Comparison of ENCODE assay signal across 1 cellular context in the genomic region with DNA sequence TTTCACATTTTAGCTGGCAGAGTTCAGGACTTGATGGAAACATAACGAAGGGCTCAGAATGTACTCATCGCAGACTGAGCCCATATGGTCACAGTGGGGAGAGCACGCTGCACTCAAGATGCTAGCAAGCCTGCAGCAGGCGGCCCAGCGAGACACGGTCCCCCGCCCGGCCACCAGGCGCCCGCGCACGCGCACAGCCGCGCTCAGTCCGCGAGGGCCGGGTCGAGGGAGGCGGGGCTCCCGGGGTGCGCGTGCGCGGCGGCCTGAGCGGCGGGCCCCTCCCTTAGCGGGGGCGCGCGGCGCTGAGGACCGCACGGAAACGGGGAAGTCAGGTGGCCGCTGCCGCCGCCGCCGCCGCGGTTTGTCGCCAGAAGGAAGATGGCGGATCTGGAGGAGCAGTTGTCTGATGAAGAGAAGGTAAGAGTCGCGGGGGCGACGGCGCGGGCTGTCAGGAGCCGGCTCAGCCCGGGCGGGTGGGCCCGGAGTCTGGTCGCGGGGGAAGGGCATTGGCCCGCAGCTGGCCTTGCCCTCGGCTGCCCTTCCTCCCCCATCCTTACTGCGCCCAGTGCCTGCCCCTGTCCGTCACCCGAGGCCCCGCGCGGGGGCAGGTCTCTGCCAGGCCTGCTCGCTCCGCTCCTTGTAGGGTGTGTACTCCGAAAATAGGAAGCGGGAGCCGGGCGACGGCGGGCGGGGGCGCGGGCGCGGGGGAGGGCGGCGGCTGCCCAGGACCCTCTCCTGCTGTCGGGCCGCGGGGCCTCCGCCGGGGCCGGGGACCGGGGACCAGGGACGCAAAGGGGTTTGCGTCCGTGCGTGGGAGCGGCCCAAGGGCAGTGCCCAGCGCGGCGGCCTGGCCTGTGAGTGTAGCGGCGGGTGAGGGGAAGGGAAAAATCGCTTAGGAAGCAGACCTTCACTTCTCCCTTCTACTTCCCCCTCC.
TF ChIP-seq lines count a peak whose summit lies in the region.

Gene CAPZA2, plus strand, starts transcription at position 354 of the 934 bp plus-strand sequence. Its CDS starts 25 bp downstream, at position 379.

TF ChIP-seq in K562, 482 proteins besides CTCF, POLR2A, EP300 and RAD21 (continued from another document and continues in another):
- TF ChIP-seq ZNF280B (CRISPR knock-in tag; IDR thresholded peaks at IDR 0.05) (no peak), GTF2F1 (IDR thresholded peaks at IDR 0.05; ENCODE audit: low read depth, low read length) (0 out of 2 replicates have a peak, but pooled peaks have one; percentile 56), FUS (optimal IDR thresholded peaks at IDR 0.05; ENCODE audit: low read depth, low read length) (peak; percentile 60), CTCFL (IDR thresholded peaks at IDR 0.05; ENCODE audit: borderline replicate concordance, insufficient read depth, low read depth, low read length, poor library complexity, severe bottlenecking) (peak; percentile 84), ELF1 (tag; IDR thresholded peaks at IDR 0.05) (peak; percentile 72; the same call in 1 of the 2 replicates), RBBP5 (IDR thresholded peaks at IDR 0.05; ENCODE audit: borderline replicate concordance, insufficient read depth, low read length, poor library complexity, severe bottlenecking) (peak; percentile 98), MTA3 (IDR thresholded peaks at IDR 0.05; ENCODE audit: borderline replicate concordance) (peak; percentile 88), HIVEP1 (CRISPR knock-in tag; IDR thresholded peaks at IDR 0.05) (0 out of 2 replicates have a peak, but pooled peaks have one; percentile 42), MGA (IDR thresholded peaks at IDR 0.05) (peak; percentile 97), KLF1 (tag; IDR thresholded peaks at IDR 0.05) (peak; percentile 88; the same call in 1 of the 2 replicates), ZBED1 (IDR thresholded peaks at IDR 0.05) (0 out of 2 replicates have a peak, but pooled peaks have one; percentile 23), BRCA1 (IDR thresholded peaks at IDR 0.05) (no peak), BRCA1 (CRISPR knock-in tag; IDR thresholded peaks at IDR 0.05) (no peak), POLR2G (IDR thresholded peaks at IDR 0.05; ENCODE audit: low read depth, low read length) (peak; percentile 98), NONO (IDR thresholded peaks at IDR 0.05; ENCODE audit: low read depth in 2 of 2, low read length in 1 of 2) (peak; percentile 35 to 67; a peak in 2 of 4 replicates), EP400 (IDR thresholded peaks at IDR 0.05) (peak; percentile 70; the same call in 1 of the 2 replicates), SIN3A (IDR thresholded peaks at IDR 0.05; ENCODE audit: borderline replicate concordance in 2 of 2, control insufficient read depth in 1 of 2, low read depth in 2 of 2, low read length in 2 of 2) (peak in 1 of 2 experiments; percentile 70; a peak in 2 of 4 replicates), SMAD4 (CRISPR knock-in tag; conservative IDR thresholded peaks at IDR 0.05) (peak; percentile 85), USF2 (CRISPR knock-in tag; IDR thresholded peaks at IDR 0.05) (peak; percentile 83), DNMT1 (IDR thresholded peaks at IDR 0.05) (no peak), SAP30 (IDR thresholded peaks at IDR 0.05; ENCODE audit: borderline replicate concordance, insufficient read depth, low read depth, low read length, poor library complexity, severe bottlenecking) (peak; percentile 72), PHF20 (IDR thresholded peaks at IDR 0.05; ENCODE audit: partially characterized antibody) (peak; percentile 84), GATAD2B (IDR thresholded peaks at IDR 0.05; ENCODE audit: borderline replicate concordance) (peak; percentile 73), MITF (IDR thresholded peaks at IDR 0.05) (peak; percentile 82), MEIS2 (IDR thresholded peaks at IDR 0.05; ENCODE audit: partially characterized antibody) (peak; percentile 98), ZNF77 (CRISPR knock-in tag; IDR thresholded peaks at IDR 0.05) (no peak)
- TF ChIP-seq, protein P1, sequence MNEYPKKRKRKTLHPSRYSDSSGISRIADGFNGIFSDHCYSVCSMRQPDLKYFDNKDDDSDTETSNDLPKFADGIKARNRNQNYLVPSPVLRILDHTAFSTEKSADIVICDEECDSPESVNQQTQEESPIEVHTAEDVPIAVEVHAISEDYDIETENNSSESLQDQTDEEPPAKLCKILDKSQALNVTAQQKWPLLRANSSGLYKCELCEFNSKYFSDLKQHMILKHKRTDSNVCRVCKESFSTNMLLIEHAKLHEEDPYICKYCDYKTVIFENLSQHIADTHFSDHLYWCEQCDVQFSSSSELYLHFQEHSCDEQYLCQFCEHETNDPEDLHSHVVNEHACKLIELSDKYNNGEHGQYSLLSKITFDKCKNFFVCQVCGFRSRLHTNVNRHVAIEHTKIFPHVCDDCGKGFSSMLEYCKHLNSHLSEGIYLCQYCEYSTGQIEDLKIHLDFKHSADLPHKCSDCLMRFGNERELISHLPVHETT (CRISPR knock-in tag; conservative IDR thresholded peaks at IDR 0.05 in 1 of 2, IDR thresholded peaks at IDR 0.05 in 1 of 2) = peak in 1 of 2 experiments; percentile 94; a peak in 2 of 4 replicates
- TF ChIP-seq, protein P2, sequence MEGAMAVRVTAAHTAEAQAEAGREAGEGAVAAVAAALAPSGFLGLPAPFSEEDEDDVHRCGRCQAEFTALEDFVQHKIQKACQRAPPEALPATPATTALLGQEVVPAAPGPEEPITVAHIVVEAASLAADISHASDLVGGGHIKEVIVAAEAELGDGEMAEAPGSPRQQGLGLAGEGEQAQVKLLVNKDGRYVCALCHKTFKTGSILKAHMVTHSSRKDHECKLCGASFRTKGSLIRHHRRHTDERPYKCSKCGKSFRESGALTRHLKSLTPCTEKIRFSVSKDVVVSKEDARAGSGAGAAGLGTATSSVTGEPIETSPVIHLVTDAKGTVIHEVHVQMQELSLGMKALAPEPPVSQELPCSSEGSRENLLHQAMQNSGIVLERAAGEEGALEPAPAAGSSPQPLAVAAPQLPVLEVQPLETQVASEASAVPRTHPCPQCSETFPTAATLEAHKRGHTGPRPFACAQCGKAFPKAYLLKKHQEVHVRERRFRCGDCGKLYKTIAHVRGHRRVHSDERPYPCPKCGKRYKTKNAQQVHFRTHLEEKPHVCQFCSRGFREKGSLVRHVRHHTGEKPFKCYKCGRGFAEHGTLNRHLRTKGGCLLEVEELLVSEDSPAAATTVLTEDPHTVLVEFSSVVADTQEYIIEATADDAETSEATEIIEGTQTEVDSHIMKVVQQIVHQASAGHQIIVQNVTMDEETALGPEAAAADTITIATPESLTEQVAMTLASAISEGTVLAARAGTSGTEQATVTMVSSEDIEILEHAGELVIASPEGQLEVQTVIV (CRISPR knock-in tag; IDR thresholded peaks at IDR 0.05; ENCODE audit: borderline replicate concordance) = no peak
